ENCODE assay signal across 10 cellular contexts in genomic region chr12:2453807-2454177, GRCh38.
"Had no signal": no experiment of that assay in that cellular context is flagged by ENCODE, and none has a peak within 500 bp of the region (broad histone marks: within the 10 kb centered on the region; RNA-seq: fewer than 3 reads in every experiment).

No MANE protein-coding gene starts in this region.

- H3K27ac ChIP-seq: testis, WERI-Rb-1 had no signal

- H3K4me3 ChIP-seq: mucosa of descending colon, testis had no signal

- H3K9me3 ChIP-seq: mucosa of descending colon, testis had no signal

- H3K36me3 ChIP-seq: WERI-Rb-1 had no signal

- H3K27me3 ChIP-seq: testis had no signal

- DNase-seq: activated CD4-positive, alpha-beta T cell treated with anti-CD3 and anti-CD28 coated beads for 36 hours; activated CD8-positive, alpha-beta memory T cell treated with anti-CD3 and anti-CD28 coated beads, Interleukin-2, amount 50 U/mL, for 4 hours; activated CD8-positive, alpha-beta T cell treated with anti-CD3 and anti-CD28 coated beads for 36 hours; activated naive CD4-positive, alpha-beta T cell; glutamatergic neuron; mucosa of descending colon; stimulated activated CD4-positive, alpha-beta T cell treated with anti-CD3 and anti-CD28 coated beads, Interleukin-2, amount 100 ng/mL, for 48 hours; stimulated activated naive CD8-positive, alpha-beta T cell treated with anti-CD3 and anti-CD28 coated beads, Interleukin-15, Interleukin-2, amounts not matched to agents 100 U/mL and 50 U/mL, for 24 hours; testis had no signal

- H3K4me1 ChIP-seq: testis had no signal
